Comparison of ENCODE assay signal across 1 cellular context in the genomic region with DNA sequence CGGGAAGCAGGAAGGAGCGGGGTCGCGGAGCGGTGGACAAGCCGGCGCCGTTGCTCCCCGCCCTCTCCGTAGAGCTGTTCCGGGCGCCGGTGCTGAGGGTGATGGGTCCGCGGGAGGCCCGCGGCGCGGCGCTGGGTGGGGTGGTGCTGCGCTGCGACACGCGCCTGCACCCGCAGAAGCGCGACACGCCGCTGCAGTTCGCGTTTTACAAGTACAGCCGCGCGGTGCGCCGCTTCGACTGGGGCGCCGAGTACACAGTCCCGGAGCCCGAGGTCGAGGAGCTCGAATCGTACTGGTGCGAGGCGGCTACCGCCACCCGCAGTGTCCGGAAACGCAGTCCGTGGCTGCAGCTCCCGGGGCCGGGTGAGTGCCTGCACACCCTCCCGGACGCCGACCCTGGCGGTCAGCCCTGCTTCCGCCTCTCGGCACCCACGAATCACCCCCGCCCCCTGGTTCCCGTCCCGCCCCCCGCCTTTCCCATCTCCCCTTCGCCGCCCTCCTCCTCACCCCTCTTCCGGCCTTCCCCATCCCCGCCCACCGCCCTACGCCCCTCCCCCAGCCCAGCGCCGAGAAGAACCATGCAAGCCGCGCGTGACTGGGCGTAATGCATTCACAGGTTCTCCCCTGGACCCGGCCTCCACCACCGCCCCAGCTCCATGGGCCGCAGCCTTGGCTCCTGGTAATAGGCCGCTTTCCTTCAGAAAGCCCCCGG.
TF ChIP-seq lines count a peak whose summit lies in the region.

No MANE protein-coding gene starts in this region.

TF ChIP-seq in HEK293, 187 proteins besides CTCF, POLR2A, EP300 and RAD21 (continued from another document and continues in another):
- TF ChIP-seq BCL11B (tag by site-specific recombination; IDR thresholded peaks at IDR 0.05; ENCODE audit: low read depth) (no peak), KLF1 (tag by site-specific recombination; IDR thresholded peaks at IDR 0.05) (peak; percentile 66), ZSCAN30 (tag by site-specific recombination; IDR thresholded peaks at IDR 0.05) (peak; percentile 29; the same call in 1 of the 2 replicates), KLF7 (tag by site-specific recombination; IDR thresholded peaks at IDR 0.05; ENCODE audit: borderline replicate concordance) (no peak), ZNF510 (tag by site-specific recombination; IDR thresholded peaks at IDR 0.05; ENCODE audit: insufficient replicate concordance) (no peak), ZBTB20 (tag by site-specific recombination; IDR thresholded peaks at IDR 0.05) (peak; percentile 72; the same call in 1 of the 2 replicates), ZSCAN16 (tag by site-specific recombination; IDR thresholded peaks at IDR 0.05) (no peak; the same call in 1 of the 2 replicates), ZNF610 (tag by site-specific recombination; IDR thresholded peaks at IDR 0.05; ENCODE audit: borderline replicate concordance) (peak; percentile 29; the same call in 1 of the 2 replicates), ZNF239 (tag by site-specific recombination; IDR thresholded peaks at IDR 0.05) (no peak), GFI1B (tag by site-specific recombination; IDR thresholded peaks at IDR 0.05) (no peak), GLIS2 (tag by site-specific recombination; IDR thresholded peaks at IDR 0.05) (peak; percentile 94), ZNF544 (tag by site-specific recombination; IDR thresholded peaks at IDR 0.05) (no peak), ZNF558 (tag by site-specific recombination; IDR thresholded peaks at IDR 0.05) (no peak), ZBTB10 (tag by site-specific recombination; IDR thresholded peaks at IDR 0.05) (peak; percentile 68), SP3 (tag by site-specific recombination; IDR thresholded peaks at IDR 0.05) (peak; percentile 75; the same call in 1 of the 2 replicates), ZNF624 (tag by site-specific recombination; IDR thresholded peaks at IDR 0.05) (no peak), ZNF138 (tag by site-specific recombination; IDR thresholded peaks at IDR 0.05; ENCODE audit: borderline replicate concordance) (no peak), SCRT2 (tag by site-specific recombination; IDR thresholded peaks at IDR 0.05) (no peak), ZNF777 (tag by site-specific recombination; IDR thresholded peaks at IDR 0.05; ENCODE audit: borderline replicate concordance) (0 out of 2 replicates have a peak, but pooled peaks have one; percentile 6), ZNF184 (tag by site-specific recombination; IDR thresholded peaks at IDR 0.05) (no peak), ZBTB8A (tag by site-specific recombination; IDR thresholded peaks at IDR 0.05) (peak; percentile 93; the same call in 1 of the 2 replicates), ZIC2 (tag by site-specific recombination; IDR thresholded peaks at IDR 0.05) (peak; percentile 66), ZNF175 (tag by site-specific recombination; IDR thresholded peaks at IDR 0.05) (no peak), ZNF660 (tag by site-specific recombination; IDR thresholded peaks at IDR 0.05) (peak; percentile 31), ZBTB26 (tag by site-specific recombination; optimal IDR thresholded peaks at IDR 0.05) (peak; percentile 95), ZEB2 (tag by site-specific recombination; IDR thresholded peaks at IDR 0.05) (peak; percentile 87), ZNF112 (tag by site-specific recombination; IDR thresholded peaks at IDR 0.05) (no peak), ZFP41 (tag by site-specific recombination; IDR thresholded peaks at IDR 0.05; ENCODE audit: borderline replicate concordance) (no peak), ZNF223 (tag by site-specific recombination; IDR thresholded peaks at IDR 0.05) (peak; percentile 68; the same call in 1 of the 2 replicates), ZNF23 (tag by site-specific recombination; IDR thresholded peaks at IDR 0.05; ENCODE audit: borderline replicate concordance) (no peak), ZNF280C (tag by site-specific recombination; IDR thresholded peaks at IDR 0.05) (no peak)
- TF ChIP-seq, protein P1, sequence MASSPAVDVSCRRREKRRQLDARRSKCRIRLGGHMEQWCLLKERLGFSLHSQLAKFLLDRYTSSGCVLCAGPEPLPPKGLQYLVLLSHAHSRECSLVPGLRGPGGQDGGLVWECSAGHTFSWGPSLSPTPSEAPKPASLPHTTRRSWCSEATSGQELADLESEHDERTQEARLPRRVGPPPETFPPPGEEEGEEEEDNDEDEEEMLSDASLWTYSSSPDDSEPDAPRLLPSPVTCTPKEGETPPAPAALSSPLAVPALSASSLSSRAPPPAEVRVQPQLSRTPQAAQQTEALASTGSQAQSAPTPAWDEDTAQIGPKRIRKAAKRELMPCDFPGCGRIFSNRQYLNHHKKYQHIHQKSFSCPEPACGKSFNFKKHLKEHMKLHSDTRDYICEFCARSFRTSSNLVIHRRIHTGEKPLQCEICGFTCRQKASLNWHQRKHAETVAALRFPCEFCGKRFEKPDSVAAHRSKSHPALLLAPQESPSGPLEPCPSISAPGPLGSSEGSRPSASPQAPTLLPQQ (tag by site-specific recombination; IDR thresholded peaks at IDR 0.05): 0 out of 2 replicates have a peak, but pooled peaks have one; percentile 44
- TF ChIP-seq, protein P2, sequence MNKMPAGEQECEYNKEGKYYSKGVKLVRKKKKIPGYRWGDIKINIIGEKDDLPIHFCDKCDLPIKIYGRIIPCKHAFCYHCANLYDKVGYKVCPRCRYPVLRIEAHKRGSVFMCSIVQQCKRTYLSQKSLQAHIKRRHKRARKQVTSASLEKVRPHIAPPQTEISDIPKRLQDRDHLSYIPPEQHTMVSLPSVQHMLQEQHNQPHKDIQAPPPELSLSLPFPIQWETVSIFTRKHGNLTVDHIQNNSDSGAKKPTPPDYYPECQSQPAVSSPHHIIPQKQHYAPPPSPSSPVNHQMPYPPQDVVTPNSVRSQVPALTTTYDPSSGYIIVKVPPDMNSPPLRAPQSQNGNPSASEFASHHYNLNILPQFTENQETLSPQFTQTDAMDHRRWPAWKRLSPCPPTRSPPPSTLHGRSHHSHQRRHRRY (tag by site-specific recombination; IDR thresholded peaks at IDR 0.05): 0 out of 2 replicates have a peak, but pooled peaks have one; percentile 31
- TF ChIP-seq, protein P3, sequence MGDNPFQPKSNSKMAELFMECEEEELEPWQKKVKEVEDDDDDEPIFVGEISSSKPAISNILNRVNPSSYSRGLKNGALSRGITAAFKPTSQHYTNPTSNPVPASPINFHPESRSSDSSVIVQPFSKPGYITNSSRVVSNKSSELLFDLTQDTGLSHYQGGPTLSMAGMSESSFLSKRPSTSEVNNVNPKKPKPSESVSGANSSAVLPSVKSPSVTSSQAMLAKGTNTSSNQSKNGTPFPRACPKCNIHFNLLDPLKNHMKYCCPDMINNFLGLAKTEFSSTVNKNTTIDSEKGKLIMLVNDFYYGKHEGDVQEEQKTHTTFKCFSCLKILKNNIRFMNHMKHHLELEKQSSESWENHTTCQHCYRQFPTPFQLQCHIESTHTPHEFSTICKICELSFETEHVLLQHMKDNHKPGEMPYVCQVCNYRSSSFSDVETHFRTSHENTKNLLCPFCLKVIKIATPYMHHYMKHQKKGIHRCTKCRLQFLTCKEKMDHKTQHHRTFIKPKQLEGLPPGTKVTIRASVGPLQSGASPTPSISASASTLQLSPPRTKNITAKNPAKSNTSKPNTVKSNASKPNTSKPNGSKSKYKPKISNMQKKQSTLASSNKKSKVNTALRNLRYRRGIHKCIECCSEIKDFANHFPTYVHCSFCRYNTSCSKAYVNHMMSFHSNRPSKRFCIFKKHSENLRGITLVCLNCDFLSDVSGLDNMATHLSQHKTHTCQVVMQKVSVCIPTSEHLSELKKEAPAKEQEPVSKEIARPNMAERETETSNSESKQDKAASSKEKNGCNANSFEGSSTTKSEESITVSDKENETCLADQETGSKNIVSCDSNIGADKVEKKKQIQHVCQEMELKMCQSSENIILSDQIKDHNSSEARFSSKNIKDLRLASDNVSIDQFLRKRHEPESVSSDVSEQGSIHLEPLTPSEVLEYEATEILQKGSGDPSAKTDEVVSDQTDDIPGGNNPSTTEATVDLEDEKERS (tag by site-specific recombination; IDR thresholded peaks at IDR 0.05): no peak
- TF ChIP-seq, protein P4, sequence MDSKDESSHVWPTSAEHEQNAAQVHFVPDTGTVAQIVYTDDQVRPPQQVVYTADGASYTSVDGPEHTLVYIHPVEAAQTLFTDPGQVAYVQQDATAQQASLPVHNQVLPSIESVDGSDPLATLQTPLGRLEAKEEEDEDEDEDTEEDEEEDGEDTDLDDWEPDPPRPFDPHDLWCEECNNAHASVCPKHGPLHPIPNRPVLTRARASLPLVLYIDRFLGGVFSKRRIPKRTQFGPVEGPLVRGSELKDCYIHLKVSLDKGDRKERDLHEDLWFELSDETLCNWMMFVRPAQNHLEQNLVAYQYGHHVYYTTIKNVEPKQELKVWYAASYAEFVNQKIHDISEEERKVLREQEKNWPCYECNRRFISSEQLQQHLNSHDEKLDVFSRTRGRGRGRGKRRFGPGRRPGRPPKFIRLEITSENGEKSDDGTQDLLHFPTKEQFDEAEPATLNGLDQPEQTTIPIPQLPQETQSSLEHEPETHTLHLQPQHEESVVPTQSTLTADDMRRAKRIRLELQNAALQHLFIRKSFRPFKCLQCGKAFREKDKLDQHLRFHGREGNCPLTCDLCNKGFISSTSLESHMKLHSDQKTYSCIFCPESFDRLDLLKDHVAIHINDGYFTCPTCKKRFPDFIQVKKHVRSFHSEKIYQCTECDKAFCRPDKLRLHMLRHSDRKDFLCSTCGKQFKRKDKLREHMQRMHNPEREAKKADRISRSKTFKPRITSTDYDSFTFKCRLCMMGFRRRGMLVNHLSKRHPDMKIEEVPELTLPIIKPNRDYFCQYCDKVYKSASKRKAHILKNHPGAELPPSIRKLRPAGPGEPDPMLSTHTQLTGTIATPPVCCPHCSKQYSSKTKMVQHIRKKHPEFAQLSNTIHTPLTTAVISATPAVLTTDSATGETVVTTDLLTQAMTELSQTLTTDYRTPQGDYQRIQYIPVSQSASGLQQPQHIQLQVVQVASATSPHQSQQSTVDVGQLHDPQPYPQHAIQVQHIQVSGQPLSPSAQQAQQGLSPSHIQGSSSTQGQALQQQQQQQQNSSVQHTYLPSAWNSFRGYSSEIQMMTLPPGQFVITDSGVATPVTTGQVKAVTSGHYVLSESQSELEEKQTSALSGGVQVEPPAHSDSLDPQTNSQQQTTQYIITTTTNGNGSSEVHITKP (tag by site-specific recombination; IDR thresholded peaks at IDR 0.05): peak; percentile 60
- TF ChIP-seq, protein P5, sequence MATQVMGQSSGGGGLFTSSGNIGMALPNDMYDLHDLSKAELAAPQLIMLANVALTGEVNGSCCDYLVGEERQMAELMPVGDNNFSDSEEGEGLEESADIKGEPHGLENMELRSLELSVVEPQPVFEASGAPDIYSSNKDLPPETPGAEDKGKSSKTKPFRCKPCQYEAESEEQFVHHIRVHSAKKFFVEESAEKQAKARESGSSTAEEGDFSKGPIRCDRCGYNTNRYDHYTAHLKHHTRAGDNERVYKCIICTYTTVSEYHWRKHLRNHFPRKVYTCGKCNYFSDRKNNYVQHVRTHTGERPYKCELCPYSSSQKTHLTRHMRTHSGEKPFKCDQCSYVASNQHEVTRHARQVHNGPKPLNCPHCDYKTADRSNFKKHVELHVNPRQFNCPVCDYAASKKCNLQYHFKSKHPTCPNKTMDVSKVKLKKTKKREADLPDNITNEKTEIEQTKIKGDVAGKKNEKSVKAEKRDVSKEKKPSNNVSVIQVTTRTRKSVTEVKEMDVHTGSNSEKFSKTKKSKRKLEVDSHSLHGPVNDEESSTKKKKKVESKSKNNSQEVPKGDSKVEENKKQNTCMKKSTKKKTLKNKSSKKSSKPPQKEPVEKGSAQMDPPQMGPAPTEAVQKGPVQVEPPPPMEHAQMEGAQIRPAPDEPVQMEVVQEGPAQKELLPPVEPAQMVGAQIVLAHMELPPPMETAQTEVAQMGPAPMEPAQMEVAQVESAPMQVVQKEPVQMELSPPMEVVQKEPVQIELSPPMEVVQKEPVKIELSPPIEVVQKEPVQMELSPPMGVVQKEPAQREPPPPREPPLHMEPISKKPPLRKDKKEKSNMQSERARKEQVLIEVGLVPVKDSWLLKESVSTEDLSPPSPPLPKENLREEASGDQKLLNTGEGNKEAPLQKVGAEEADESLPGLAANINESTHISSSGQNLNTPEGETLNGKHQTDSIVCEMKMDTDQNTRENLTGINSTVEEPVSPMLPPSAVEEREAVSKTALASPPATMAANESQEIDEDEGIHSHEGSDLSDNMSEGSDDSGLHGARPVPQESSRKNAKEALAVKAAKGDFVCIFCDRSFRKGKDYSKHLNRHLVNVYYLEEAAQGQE (tag by site-specific recombination; IDR thresholded peaks at IDR 0.05): peak; percentile 89
